Comparison of ENCODE assay signal across 16 cellular contexts in genomic region chr13:81957121-81957520, GRCh38.
DNase-seq lines count a peak whose midpoint lies in the region; ATAC-seq and TF ChIP-seq lines count a peak whose summit lies in the region.
"Had no signal": no experiment of that assay in that cellular context is flagged by ENCODE, and none has a peak within 500 bp of the region (broad histone marks: within the 10 kb centered on the region; RNA-seq: fewer than 3 reads in every experiment).

No MANE protein-coding gene starts in this region.

- intact Hi-C loops in activated naive CD4-positive, alpha-beta T cell treated with anti-CD3 and anti-CD28 coated beads for 36 hours (cut with micrococcal nuclease): no loop called here

- H3K27me3 ChIP-seq in H9 (ENCODE audit: insufficient read depth, low read length) (no peaks in the 10 kb centered on the region), OCI-LY3 (ENCODE audit: low read depth, low read length) (no peaks in the 10 kb centered on the region), iPS DF 6.9 (ENCODE audit: control insufficient read depth, insufficient read depth, low read length) (no peaks in the 10 kb centered on the region)

- no peak overlapping the region for H3K27ac Mint-ChIP-seq in H9
- H3K27ac Mint-ChIP-seq in activated naive CD4-positive, alpha-beta T cell treated with anti-CD3 and anti-CD28 coated beads for 36 hours: no peak overlapping the region
- H3K27ac Mint-ChIP-seq: activated CD4-positive, alpha-beta T cell treated with anti-CD3 and anti-CD28 coated beads, Interleukin-2, amount 10 ng/mL, durations not matched to agents 7 days and 5 days; activated naive CD8-positive, alpha-beta T cell treated with anti-CD3 and anti-CD28 coated beads, Interleukin-2, amount 10 ng/mL, durations not matched to agents 7 days and 5 days; naive B cell; stimulated activated naive CD8-positive, alpha-beta T cell treated with anti-CD3 and anti-CD28 coated beads, Interleukin-15, amount 100 ng/mL, for 72 hours had no signal

- no peak overlapping the region for H4K5ac ChIP-seq in H9 (ENCODE audit: insufficient read length, low read depth, low read length)

- H2BK12ac ChIP-seq in H9 (ENCODE audit: insufficient read length, low read depth, low read length): no peak overlapping the region

- CTCF ChIA-PET in activated naive CD4-positive, alpha-beta T cell treated with anti-CD3 and anti-CD28 coated beads for 36 hours (lab: Charles Lee): no interaction called here

- no peaks in the 10 kb centered on the region for H3K79me2 ChIP-seq in H9 (ENCODE audit: insufficient read depth, low read length)
- no peaks in the 10 kb centered on the region for H3K79me2 ChIP-seq in OCI-LY3 (ENCODE audit: low read length)

- no peak overlapping the region for H3K4ac ChIP-seq in H9 (ENCODE audit: low read depth, low read length)

- no peak overlapping the region for H3K23ac ChIP-seq in H9 (ENCODE audit: insufficient read length, low read depth, low read length)

- DNase-seq in H9 (peak; percentile 45), iPS DF 6.9 (ENCODE audit: low read depth, low spot score) (peak; percentile 31), T1000 (lab: John Stamatoyannopoulos, UW) (no peak)
- no peak for DNase-seq in effector CD8-positive, alpha-beta T cell (lab: John Stamatoyannopoulos, UW)
- no peak for DNase-seq in activated naive CD4-positive, alpha-beta T cell treated with anti-CD3 and anti-CD28 coated beads for 36 hours
- DNase-seq: activated CD4-positive, alpha-beta T cell treated with anti-CD3 and anti-CD28 coated beads, Interleukin-2, amount 10 ng/mL, durations not matched to agents 7 days and 5 days; activated naive CD8-positive, alpha-beta T cell treated with anti-CD3 and anti-CD28 coated beads, Interleukin-2, amount 10 ng/mL, durations not matched to agents 7 days and 5 days; left ventricle myocardium superior; naive B cell; NCI-H1092; SHP77; stimulated activated naive CD8-positive, alpha-beta T cell treated with anti-CD3 and anti-CD28 coated beads, Interleukin-15, amount 100 ng/mL, for 72 hours had no signal

- H3K27me3 Mint-ChIP-seq in H9 (ENCODE audit: low read depth): no peaks in the 10 kb centered on the region
- H3K27me3 Mint-ChIP-seq in activated naive CD4-positive, alpha-beta T cell treated with anti-CD3 and anti-CD28 coated beads for 36 hours (ENCODE audit: low read depth): no peaks in the 10 kb centered on the region
- H3K27me3 Mint-ChIP-seq: activated CD4-positive, alpha-beta T cell treated with anti-CD3 and anti-CD28 coated beads, Interleukin-2, amount 10 ng/mL, durations not matched to agents 7 days and 5 days; activated naive CD8-positive, alpha-beta T cell treated with anti-CD3 and anti-CD28 coated beads, Interleukin-2, amount 10 ng/mL, durations not matched to agents 7 days and 5 days; naive B cell; stimulated activated naive CD8-positive, alpha-beta T cell treated with anti-CD3 and anti-CD28 coated beads, Interleukin-15, amount 100 ng/mL, for 72 hours had no signal

- no peak overlapping the region for H2BK15ac ChIP-seq in H9 (ENCODE audit: low read depth, low read length)

- no peak overlapping the region for H2BK5ac ChIP-seq in H9 (ENCODE audit: insufficient read length, low read length)

- H4K20me1 ChIP-seq in H9 (ENCODE audit: control insufficient read depth, insufficient read depth, insufficient read length) (no peaks in the 10 kb centered on the region), OCI-LY3 (ENCODE audit: insufficient read depth, low read length) (no peaks in the 10 kb centered on the region)

- H3T11ph ChIP-seq in H9 (ENCODE audit: low read length): no peak overlapping the region

- H4K8ac ChIP-seq in H9 (replicated peaks; ENCODE audit: insufficient read length, low read depth, low read length): no peak overlapping the region

- TF ChIP-seq CTCF in C4-2B (conservative IDR thresholded peaks at IDR 0.05): peak; percentile 61
- peak; percentile 72 for TF ChIP-seq CTCF in H9 (conservative IDR thresholded peaks at IDR 0.05)
- peak; percentile 45 for TF ChIP-seq CTCF in OCI-LY3 (IDR thresholded peaks at IDR 0.05; ENCODE audit: low read depth, low read length)

- ATAC-seq in GM19023 (IDR thresholded peaks at IDR 0.05; ENCODE audit: unreplicated experiment): no peak
- ATAC-seq: left ventricle myocardium superior; stimulated activated naive CD8-positive, alpha-beta T cell treated with anti-CD3 and anti-CD28 coated beads, Interleukin-15, amount 100 ng/mL, for 72 hours had no signal

- H3K9me3 ChIP-seq in H9 (ENCODE audit: control insufficient read depth, low read depth, low read length): no peaks in the 10 kb centered on the region
- H3K9me3 ChIP-seq in OCI-LY3 (ENCODE audit: insufficient read depth, low read length): no peaks in the 10 kb centered on the region
- H3K9me3 ChIP-seq in iPS DF 6.9 (ENCODE audit: control insufficient read depth, insufficient read depth, low read length): no peaks in the 10 kb centered on the region
- H3K9me3 ChIP-seq: prostate gland had no signal

- H3K36me3 Mint-ChIP-seq in H9 (ENCODE audit: insufficient read depth in 1 of 3, low read depth in 3 of 3): no peaks in the 10 kb centered on the region
- H3K36me3 Mint-ChIP-seq in activated naive CD4-positive, alpha-beta T cell treated with anti-CD3 and anti-CD28 coated beads for 36 hours (ENCODE audit: low read depth): no peaks in the 10 kb centered on the region
- H3K36me3 Mint-ChIP-seq: activated naive CD8-positive, alpha-beta T cell treated with anti-CD3 and anti-CD28 coated beads, Interleukin-2, amount 10 ng/mL, durations not matched to agents 7 days and 5 days; naive B cell had no signal

- no peaks in the 10 kb centered on the region for H3K36me3 ChIP-seq in OCI-LY3 (replicated peaks; ENCODE audit: low read depth, low read length)
- H3K36me3 ChIP-seq in iPS DF 6.9 (ENCODE audit: control insufficient read depth, insufficient read depth, low read length): no peaks in the 10 kb centered on the region
- H3K36me3 ChIP-seq: prostate gland had no signal

- H3K79me1 ChIP-seq in H9 (ENCODE audit: insufficient read depth, low read depth, low read length, poor library complexity, severe bottlenecking): no peaks in the 10 kb centered on the region

- H3K23me2 ChIP-seq in H9 (ENCODE audit: insufficient read length, low read depth, low read length, poor library complexity, severe bottlenecking): no peaks in the 10 kb centered on the region

- H3K27ac ChIP-seq in C4-2B: no peak overlapping the region
- H3K27ac ChIP-seq in H9 (ENCODE audit: insufficient read length, low read depth, low read length): no peak overlapping the region
- H3K27ac ChIP-seq in OCI-LY3 (ENCODE audit: low read length): no peak overlapping the region
- no peak overlapping the region for H3K27ac ChIP-seq in iPS DF 6.9 (ENCODE audit: low read length)
- H3K27ac ChIP-seq: prostate gland had no signal

- H3K56ac ChIP-seq in H9 (ENCODE audit: insufficient read length, low read depth, low read length): no peak overlapping the region

- peaks cover 0 to 2% of the 10 kb centered on the region in 2 experiments; a peak in 2 of 4 replicates for H3K4me1 Mint-ChIP-seq in H9
- H3K4me1 Mint-ChIP-seq in activated naive CD4-positive, alpha-beta T cell treated with anti-CD3 and anti-CD28 coated beads for 36 hours (ENCODE audit: low read depth): no peaks in the 10 kb centered on the region
- H3K4me1 Mint-ChIP-seq: activated CD4-positive, alpha-beta T cell treated with anti-CD3 and anti-CD28 coated beads, Interleukin-2, amount 10 ng/mL, durations not matched to agents 7 days and 5 days; activated naive CD8-positive, alpha-beta T cell treated with anti-CD3 and anti-CD28 coated beads, Interleukin-2, amount 10 ng/mL, durations not matched to agents 7 days and 5 days; naive B cell; stimulated activated naive CD8-positive, alpha-beta T cell treated with anti-CD3 and anti-CD28 coated beads, Interleukin-15, amount 100 ng/mL, for 72 hours had no signal

- H3K4me2 ChIP-seq in H9 (ENCODE audit: insufficient read depth, insufficient read length, low read length) (no peak overlapping the region), OCI-LY3 (ENCODE audit: low read length) (no peak overlapping the region)

- H2BK120ac ChIP-seq in H9 (ENCODE audit: low read depth, low read length, poor library complexity, severe bottlenecking): no peak overlapping the region

- H3K4me3 ChIP-seq in OCI-LY3 (ENCODE audit: low read length) (no peak overlapping the region), iPS DF 6.9 (ENCODE audit: low read length) (no peak overlapping the region)
- H3K4me3 ChIP-seq: prostate gland had no signal

- no peak overlapping the region for H4K91ac ChIP-seq in H9 (ENCODE audit: insufficient read length, low read depth, low read length)

- no peak overlapping the region for H3K9ac ChIP-seq in H9 (ENCODE audit: extremely low read depth, insufficient read length, low read length)
- H3K9ac ChIP-seq in OCI-LY3 (ENCODE audit: low read length): no peak overlapping the region

- no peak overlapping the region for H2AFZ ChIP-seq in H9 (ENCODE audit: low read length)
- no peak overlapping the region for H2AFZ ChIP-seq in OCI-LY3 (ENCODE audit: low read depth, low read length)

- no peak overlapping the region for H2AK5ac ChIP-seq in H9 (ENCODE audit: insufficient read length, low read length)

- H3K4me1 ChIP-seq in H9 (ENCODE audit: insufficient read depth, low read length) (no peaks in the 10 kb centered on the region), OCI-LY3 (ENCODE audit: low read length) (no peaks in the 10 kb centered on the region), iPS DF 6.9 (ENCODE audit: control insufficient read depth, insufficient read depth, low read length) (no peaks in the 10 kb centered on the region)
- H3K4me1 ChIP-seq: prostate gland had no signal

- H3K9me3 Mint-ChIP-seq in H9: no peaks in the 10 kb centered on the region; a peak in 1 of 5 replicates
- peaks cover 2% of the 10 kb centered on the region for H3K9me3 Mint-ChIP-seq in activated naive CD4-positive, alpha-beta T cell treated with anti-CD3 and anti-CD28 coated beads for 36 hours

- no peak overlapping the region for H2BK20ac ChIP-seq in H9 (ENCODE audit: low read depth, low read length, poor library complexity, severe bottlenecking)

- no peak overlapping the region for H3K4me3 Mint-ChIP-seq in H9
- H3K4me3 Mint-ChIP-seq in activated naive CD4-positive, alpha-beta T cell treated with anti-CD3 and anti-CD28 coated beads for 36 hours: no peak overlapping the region
- H3K4me3 Mint-ChIP-seq: activated CD4-positive, alpha-beta T cell treated with anti-CD3 and anti-CD28 coated beads, Interleukin-2, amount 10 ng/mL, durations not matched to agents 7 days and 5 days; activated naive CD8-positive, alpha-beta T cell treated with anti-CD3 and anti-CD28 coated beads, Interleukin-2, amount 10 ng/mL, durations not matched to agents 7 days and 5 days; stimulated activated naive CD8-positive, alpha-beta T cell treated with anti-CD3 and anti-CD28 coated beads, Interleukin-15, amount 100 ng/mL, for 72 hours had no signal

- no peak overlapping the region for H3K18ac ChIP-seq in H9 (ENCODE audit: insufficient read length, low read depth, low read length)

- no peak overlapping the region for H3K14ac ChIP-seq in H9 (ENCODE audit: insufficient read depth, low read length)

Comparison
In these comparisons a context has a peak if more than half of its experiments do, and no peak if none do; other contexts are left out.
1. DNase-seq: peak in H9 (single experiment) and iPS DF 6.9 (single experiment); none in T1000 (single experiment), effector CD8-positive, alpha-beta T cell (single experiment) and activated naive CD4-positive, alpha-beta T cell treated with anti-CD3 and anti-CD28 coated beads for 36 hours (single experiment).
2. Peak in every context shown above with its lines, with median percentiles within 50 percentile points of each other: CTCF ChIP-seq.